Comparison of ENCODE assay signal across 1 cellular context in the genomic region with DNA sequence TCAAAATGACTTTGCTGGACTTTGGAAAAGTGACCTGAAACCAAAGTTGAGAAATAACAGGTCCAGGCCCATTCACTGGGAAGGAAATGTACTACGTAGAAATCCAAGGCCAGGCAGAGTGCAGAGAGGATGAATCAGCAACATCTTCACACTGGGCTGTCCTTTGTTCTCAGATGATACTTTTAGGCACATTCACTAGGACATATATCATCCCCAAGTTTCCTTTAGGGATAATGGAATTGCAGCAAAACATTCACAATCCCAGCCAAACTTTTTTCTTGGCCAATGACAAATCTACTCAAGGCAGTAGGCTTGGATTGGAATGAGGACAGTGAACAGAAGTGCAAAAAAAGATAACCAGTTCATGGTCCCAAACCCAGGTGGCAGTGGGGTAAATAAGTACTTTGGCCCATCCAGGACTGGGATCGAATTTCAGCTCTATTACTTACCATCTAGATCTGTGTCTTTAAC.
TF ChIP-seq lines count a peak whose summit lies in the region.

No MANE protein-coding gene starts in this region.

TF ChIP-seq in HepG2, 621 proteins besides CTCF, POLR2A, EP300 and RAD21 (continued from another document):
- TF ChIP-seq, protein P1, sequence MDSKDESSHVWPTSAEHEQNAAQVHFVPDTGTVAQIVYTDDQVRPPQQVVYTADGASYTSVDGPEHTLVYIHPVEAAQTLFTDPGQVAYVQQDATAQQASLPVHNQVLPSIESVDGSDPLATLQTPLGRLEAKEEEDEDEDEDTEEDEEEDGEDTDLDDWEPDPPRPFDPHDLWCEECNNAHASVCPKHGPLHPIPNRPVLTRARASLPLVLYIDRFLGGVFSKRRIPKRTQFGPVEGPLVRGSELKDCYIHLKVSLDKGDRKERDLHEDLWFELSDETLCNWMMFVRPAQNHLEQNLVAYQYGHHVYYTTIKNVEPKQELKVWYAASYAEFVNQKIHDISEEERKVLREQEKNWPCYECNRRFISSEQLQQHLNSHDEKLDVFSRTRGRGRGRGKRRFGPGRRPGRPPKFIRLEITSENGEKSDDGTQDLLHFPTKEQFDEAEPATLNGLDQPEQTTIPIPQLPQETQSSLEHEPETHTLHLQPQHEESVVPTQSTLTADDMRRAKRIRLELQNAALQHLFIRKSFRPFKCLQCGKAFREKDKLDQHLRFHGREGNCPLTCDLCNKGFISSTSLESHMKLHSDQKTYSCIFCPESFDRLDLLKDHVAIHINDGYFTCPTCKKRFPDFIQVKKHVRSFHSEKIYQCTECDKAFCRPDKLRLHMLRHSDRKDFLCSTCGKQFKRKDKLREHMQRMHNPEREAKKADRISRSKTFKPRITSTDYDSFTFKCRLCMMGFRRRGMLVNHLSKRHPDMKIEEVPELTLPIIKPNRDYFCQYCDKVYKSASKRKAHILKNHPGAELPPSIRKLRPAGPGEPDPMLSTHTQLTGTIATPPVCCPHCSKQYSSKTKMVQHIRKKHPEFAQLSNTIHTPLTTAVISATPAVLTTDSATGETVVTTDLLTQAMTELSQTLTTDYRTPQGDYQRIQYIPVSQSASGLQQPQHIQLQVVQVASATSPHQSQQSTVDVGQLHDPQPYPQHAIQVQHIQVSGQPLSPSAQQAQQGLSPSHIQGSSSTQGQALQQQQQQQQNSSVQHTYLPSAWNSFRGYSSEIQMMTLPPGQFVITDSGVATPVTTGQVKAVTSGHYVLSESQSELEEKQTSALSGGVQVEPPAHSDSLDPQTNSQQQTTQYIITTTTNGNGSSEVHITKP (CRISPR knock-in tag; IDR thresholded peaks at IDR 0.05; ENCODE audit: low read depth): 0 out of 2 replicates have a peak, but pooled peaks have one; percentile 32
- no peak for TF ChIP-seq ZNF83 (CRISPR knock-in tag; IDR thresholded peaks at IDR 0.05; ENCODE audit: borderline replicate concordance)
